In genomic region chrX:97045470-97045869, GRCh38 we compare ENCODE assay signal across 24 cellular contexts.
"Had no signal": no experiment of that assay in that cellular context is flagged by ENCODE, and none has a peak within 500 bp of the region (broad histone marks: within the 10 kb centered on the region; RNA-seq: fewer than 3 reads in every experiment).

No MANE protein-coding gene starts in this region.

- H3K9me3 ChIP-seq: esophagus muscularis mucosa, heart right ventricle, left lung, mucosa of descending colon, right atrium auricular region, thoracic aorta, tibial nerve, vagina had no signal

- ATAC-seq: heart right ventricle; left cardiac atrium; left lung; mucosa of descending colon; naive thymus-derived CD4-positive, alpha-beta T cell; sciatic nerve; stimulated activated naive B cell treated with anti-CD40 and anti-IgM and Interleukin-4, amounts not matched to agents 10 μg/mL and 1 μg/mL and 100 μg/mL, for 72 hours had no signal

- H3K27me3 ChIP-seq: esophagus muscularis mucosa, neural progenitor cell, right atrium auricular region, tibial nerve, vagina had no signal

- H3K79me2 ChIP-seq: parathyroid adenoma had no signal

- H3K27ac ChIP-seq: coronary artery, esophagus muscularis mucosa, heart right ventricle, left lung, neural progenitor cell, parathyroid adenoma, right atrium auricular region, thoracic aorta, tibial nerve, vagina had no signal

- H3K9ac ChIP-seq: neural progenitor cell, parathyroid adenoma had no signal

- H3K36me3 ChIP-seq: esophagus muscularis mucosa, heart right ventricle, left lung, neural progenitor cell, right atrium auricular region, thoracic aorta, tibial nerve, vagina had no signal

- H3K4me1 ChIP-seq: heart right ventricle, left lung, neural progenitor cell, parathyroid adenoma, right atrium auricular region, tibial nerve, vagina had no signal

- H3K4me3 ChIP-seq: coronary artery, esophagus muscularis mucosa, heart right ventricle, left lung, mucosa of descending colon, neural progenitor cell, right atrium auricular region, thoracic aorta, tibial nerve, vagina had no signal

- H3K4me2 ChIP-seq: neural progenitor cell had no signal

- H2AFZ ChIP-seq: neural progenitor cell, parathyroid adenoma had no signal

- DNase-seq: dermis blood vessel endothelial cell; effector memory CD4-positive, alpha-beta T cell; foreskin melanocyte; glutamatergic neuron; heart right ventricle; hippocampal formation; left cardiac atrium; left lung; mesenchymal stem cell; mucosa of descending colon; naive thymus-derived CD4-positive, alpha-beta T cell; stimulated activated CD4-positive, alpha-beta T cell treated with anti-CD3 and anti-CD28 coated beads, Interleukin-2, amount 100 ng/mL, for 24 hours; stimulated activated CD4-positive, alpha-beta T cell treated with anti-CD3 and anti-CD28 coated beads, Interleukin-4, amount 100 ng/mL, for 24 hours; stimulated activated naive B cell treated with anti-CD40 and anti-IgM and Interleukin-4, amounts not matched to agents 10 μg/mL and 1 μg/mL and 100 μg/mL, for 72 hours; substantia nigra had no signal
